Comparison of ENCODE assay signal across 1 cellular context in genomic region chr9:126804198-126804695, GRCh38.
TF ChIP-seq lines count a peak whose summit lies in the region.

No MANE protein-coding gene starts in this region.

TF ChIP-seq in HEK293, 187 proteins besides CTCF, POLR2A, EP300 and RAD21 (continued from another document):
- TF ChIP-seq ZNF518A (tag by site-specific recombination; conservative IDR thresholded peaks at IDR 0.05; ENCODE audit: low read depth) (no peak), KLF17 (tag by site-specific recombination; IDR thresholded peaks at IDR 0.05) (no peak), ZNF175 (tag by site-specific recombination; IDR thresholded peaks at IDR 0.05) (no peak), ZNF510 (tag by site-specific recombination; IDR thresholded peaks at IDR 0.05; ENCODE audit: insufficient replicate concordance) (no peak), ZNF449 (tag by site-specific recombination; IDR thresholded peaks at IDR 0.05) (no peak), IKZF3 (tag by site-specific recombination; IDR thresholded peaks at IDR 0.05) (no peak), ZNF76 (tag by site-specific recombination; IDR thresholded peaks at IDR 0.05; ENCODE audit: borderline replicate concordance, low read depth) (no peak), ZNF223 (tag by site-specific recombination; IDR thresholded peaks at IDR 0.05) (no peak), ZNF571 (tag by site-specific recombination; IDR thresholded peaks at IDR 0.05) (no peak), ZNF530 (tag by site-specific recombination; IDR thresholded peaks at IDR 0.05; ENCODE audit: low read depth) (no peak), ZNF660 (tag by site-specific recombination; IDR thresholded peaks at IDR 0.05) (no peak)
